Comparison of ENCODE assay signal across 1 cellular context in genomic region chr19:57747472-57747807, GRCh38.
TF ChIP-seq lines count a peak whose summit lies in the region.

No MANE protein-coding gene starts in this region.

TF ChIP-seq in HepG2, 621 proteins besides CTCF, POLR2A, EP300 and RAD21:
- TF ChIP-seq TERF1 (CRISPR knock-in tag; IDR thresholded peaks at IDR 0.05) (no peak), ZNF543 (CRISPR knock-in tag; IDR thresholded peaks at IDR 0.05) (no peak), SOX13 (IDR thresholded peaks at IDR 0.05) (no peak), SOX13 (CRISPR knock-in tag; conservative IDR thresholded peaks at IDR 0.05 in 1 of 2, IDR thresholded peaks at IDR 0.05 in 1 of 2) (no peak), HOXA7 (CRISPR knock-in tag; IDR thresholded peaks at IDR 0.05) (no peak), ZNF430 (CRISPR knock-in tag; IDR thresholded peaks at IDR 0.05) (no peak), SRY (CRISPR knock-in tag; IDR thresholded peaks at IDR 0.05) (no peak), AKAP8 (CRISPR knock-in tag; IDR thresholded peaks at IDR 0.05) (no peak), RFXANK (CRISPR knock-in tag; IDR thresholded peaks at IDR 0.05) (no peak), MXD4 (CRISPR knock-in tag; IDR thresholded peaks at IDR 0.05) (no peak), PHF21A (CRISPR knock-in tag; IDR thresholded peaks at IDR 0.05) (no peak), ZNF598 (CRISPR knock-in tag; IDR thresholded peaks at IDR 0.05; ENCODE audit: borderline replicate concordance) (no peak), IKZF4 (CRISPR knock-in tag; IDR thresholded peaks at IDR 0.05; ENCODE audit: borderline replicate concordance, low read depth, not compliant biosample characterization) (no peak), FOSL1 (CRISPR knock-in tag; IDR thresholded peaks at IDR 0.05; ENCODE audit: borderline replicate concordance) (no peak), ZNF564 (CRISPR knock-in tag; IDR thresholded peaks at IDR 0.05) (no peak), RBM22 (optimal IDR thresholded peaks at IDR 0.05; ENCODE audit: low read length) (no peak), ZNF558 (CRISPR knock-in tag; IDR thresholded peaks at IDR 0.05; ENCODE audit: borderline replicate concordance) (no peak)
- TF ChIP-seq, protein P1, sequence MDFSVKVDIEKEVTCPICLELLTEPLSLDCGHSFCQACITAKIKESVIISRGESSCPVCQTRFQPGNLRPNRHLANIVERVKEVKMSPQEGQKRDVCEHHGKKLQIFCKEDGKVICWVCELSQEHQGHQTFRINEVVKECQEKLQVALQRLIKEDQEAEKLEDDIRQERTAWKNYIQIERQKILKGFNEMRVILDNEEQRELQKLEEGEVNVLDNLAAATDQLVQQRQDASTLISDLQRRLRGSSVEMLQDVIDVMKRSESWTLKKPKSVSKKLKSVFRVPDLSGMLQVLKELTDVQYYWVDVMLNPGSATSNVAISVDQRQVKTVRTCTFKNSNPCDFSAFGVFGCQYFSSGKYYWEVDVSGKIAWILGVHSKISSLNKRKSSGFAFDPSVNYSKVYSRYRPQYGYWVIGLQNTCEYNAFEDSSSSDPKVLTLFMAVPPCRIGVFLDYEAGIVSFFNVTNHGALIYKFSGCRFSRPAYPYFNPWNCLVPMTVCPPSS (IDR thresholded peaks at IDR 0.05) = no peak
- TF ChIP-seq, protein P2, sequence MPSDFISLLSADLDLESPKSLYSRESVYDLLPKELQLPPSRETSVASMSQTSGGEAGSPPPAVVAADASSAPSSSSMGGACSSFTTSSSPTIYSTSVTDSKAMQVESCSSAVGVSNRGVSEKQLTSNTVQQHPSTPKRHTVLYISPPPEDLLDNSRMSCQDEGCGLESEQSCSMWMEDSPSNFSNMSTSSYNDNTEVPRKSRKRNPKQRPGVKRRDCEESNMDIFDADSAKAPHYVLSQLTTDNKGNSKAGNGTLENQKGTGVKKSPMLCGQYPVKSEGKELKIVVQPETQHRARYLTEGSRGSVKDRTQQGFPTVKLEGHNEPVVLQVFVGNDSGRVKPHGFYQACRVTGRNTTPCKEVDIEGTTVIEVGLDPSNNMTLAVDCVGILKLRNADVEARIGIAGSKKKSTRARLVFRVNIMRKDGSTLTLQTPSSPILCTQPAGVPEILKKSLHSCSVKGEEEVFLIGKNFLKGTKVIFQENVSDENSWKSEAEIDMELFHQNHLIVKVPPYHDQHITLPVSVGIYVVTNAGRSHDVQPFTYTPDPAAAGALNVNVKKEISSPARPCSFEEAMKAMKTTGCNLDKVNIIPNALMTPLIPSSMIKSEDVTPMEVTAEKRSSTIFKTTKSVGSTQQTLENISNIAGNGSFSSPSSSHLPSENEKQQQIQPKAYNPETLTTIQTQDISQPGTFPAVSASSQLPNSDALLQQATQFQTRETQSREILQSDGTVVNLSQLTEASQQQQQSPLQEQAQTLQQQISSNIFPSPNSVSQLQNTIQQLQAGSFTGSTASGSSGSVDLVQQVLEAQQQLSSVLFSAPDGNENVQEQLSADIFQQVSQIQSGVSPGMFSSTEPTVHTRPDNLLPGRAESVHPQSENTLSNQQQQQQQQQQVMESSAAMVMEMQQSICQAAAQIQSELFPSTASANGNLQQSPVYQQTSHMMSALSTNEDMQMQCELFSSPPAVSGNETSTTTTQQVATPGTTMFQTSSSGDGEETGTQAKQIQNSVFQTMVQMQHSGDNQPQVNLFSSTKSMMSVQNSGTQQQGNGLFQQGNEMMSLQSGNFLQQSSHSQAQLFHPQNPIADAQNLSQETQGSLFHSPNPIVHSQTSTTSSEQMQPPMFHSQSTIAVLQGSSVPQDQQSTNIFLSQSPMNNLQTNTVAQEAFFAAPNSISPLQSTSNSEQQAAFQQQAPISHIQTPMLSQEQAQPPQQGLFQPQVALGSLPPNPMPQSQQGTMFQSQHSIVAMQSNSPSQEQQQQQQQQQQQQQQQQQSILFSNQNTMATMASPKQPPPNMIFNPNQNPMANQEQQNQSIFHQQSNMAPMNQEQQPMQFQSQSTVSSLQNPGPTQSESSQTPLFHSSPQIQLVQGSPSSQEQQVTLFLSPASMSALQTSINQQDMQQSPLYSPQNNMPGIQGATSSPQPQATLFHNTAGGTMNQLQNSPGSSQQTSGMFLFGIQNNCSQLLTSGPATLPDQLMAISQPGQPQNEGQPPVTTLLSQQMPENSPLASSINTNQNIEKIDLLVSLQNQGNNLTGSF (CRISPR knock-in tag; IDR thresholded peaks at IDR 0.05) = no peak
- TF ChIP-seq, protein P3, sequence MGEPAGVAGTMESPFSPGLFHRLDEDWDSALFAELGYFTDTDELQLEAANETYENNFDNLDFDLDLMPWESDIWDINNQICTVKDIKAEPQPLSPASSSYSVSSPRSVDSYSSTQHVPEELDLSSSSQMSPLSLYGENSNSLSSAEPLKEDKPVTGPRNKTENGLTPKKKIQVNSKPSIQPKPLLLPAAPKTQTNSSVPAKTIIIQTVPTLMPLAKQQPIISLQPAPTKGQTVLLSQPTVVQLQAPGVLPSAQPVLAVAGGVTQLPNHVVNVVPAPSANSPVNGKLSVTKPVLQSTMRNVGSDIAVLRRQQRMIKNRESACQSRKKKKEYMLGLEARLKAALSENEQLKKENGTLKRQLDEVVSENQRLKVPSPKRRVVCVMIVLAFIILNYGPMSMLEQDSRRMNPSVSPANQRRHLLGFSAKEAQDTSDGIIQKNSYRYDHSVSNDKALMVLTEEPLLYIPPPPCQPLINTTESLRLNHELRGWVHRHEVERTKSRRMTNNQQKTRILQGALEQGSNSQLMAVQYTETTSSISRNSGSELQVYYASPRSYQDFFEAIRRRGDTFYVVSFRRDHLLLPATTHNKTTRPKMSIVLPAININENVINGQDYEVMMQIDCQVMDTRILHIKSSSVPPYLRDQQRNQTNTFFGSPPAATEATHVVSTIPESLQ (CRISPR knock-in tag; conservative IDR thresholded peaks at IDR 0.05) = no peak
